8 cellular contexts compared by ENCODE assay signal in the genomic region with DNA sequence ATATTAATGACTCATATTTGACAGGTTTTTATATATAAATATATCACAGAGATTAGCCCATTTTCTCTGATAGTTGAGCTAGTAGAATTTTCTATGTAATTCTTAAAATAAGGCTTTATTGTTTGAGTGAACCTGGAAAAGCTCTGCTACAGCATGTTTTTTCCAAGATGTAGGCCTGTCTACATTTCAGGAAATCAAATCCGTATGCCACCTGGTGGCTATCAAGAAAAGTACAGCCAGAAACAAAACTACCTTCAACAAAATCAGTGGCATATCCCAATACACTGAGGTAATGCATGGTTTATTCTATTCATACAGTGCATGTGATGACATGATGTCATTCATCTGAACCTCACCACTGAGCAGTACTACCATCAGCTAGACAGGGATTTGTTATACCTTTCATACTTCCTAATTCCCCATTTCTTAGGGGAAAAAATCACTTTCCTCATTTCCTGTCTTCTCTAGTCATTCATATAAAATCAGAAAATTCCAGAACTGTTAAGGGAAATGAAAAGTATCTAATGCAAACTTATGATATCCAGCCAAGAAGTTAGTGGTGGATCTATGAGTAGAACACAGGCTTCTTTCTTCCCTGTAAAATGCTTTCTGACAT.
DNase-seq lines count a peak whose midpoint lies in the region; ATAC-seq and TF ChIP-seq lines count a peak whose summit lies in the region.

No MANE protein-coding gene starts in this region.

- TF ChIP-seq CTCF in cardiac fibroblast (IDR thresholded peaks at IDR 0.05; ENCODE audit: low read depth, low read length), result peak; percentile 70

- ATAC-seq in stimulated activated naive CD8-positive, alpha-beta T cell treated with anti-CD3 and anti-CD28 coated beads, Interleukin-15, amount 100 ng/mL, for 72 hours, result peak; percentile 50
- ATAC-seq in stimulated activated naive CD8-positive, alpha-beta T cell treated with anti-CD3 and anti-CD28 coated beads, Interleukin-15, Interleukin-2, amounts not matched to agents 100 U/mL and 50 U/mL, for 24 hours, result no peak
- peak; percentile 85 for ATAC-seq in HG02885 (IDR thresholded peaks at IDR 0.05; ENCODE audit: poor library complexity, unreplicated experiment)
- ATAC-seq in activated naive CD8-positive, alpha-beta T cell treated with anti-CD3 and anti-CD28 coated beads, Interleukin-2, amount 50 U/mL, for 24 hours, result no peak

- H3K4me3 ChIP-seq in cardiac fibroblast (replicated peaks in 1 of 2; ENCODE audit: low read depth in 2 of 2, low read length in 2 of 2), result no peak overlapping the region

- no peaks in the 10 kb centered on the region for H3K27me3 Mint-ChIP-seq in stimulated activated naive CD8-positive, alpha-beta T cell treated with anti-CD3 and anti-CD28 coated beads, Interleukin-15, amount 100 ng/mL, for 72 hours
- no peaks in the 10 kb centered on the region for H3K27me3 Mint-ChIP-seq in activated naive CD8-positive, alpha-beta T cell treated with anti-CD3 and anti-CD28 coated beads, Interleukin-2, amount 50 U/mL, for 24 hours

- no peaks in the 10 kb centered on the region for H3K9me3 Mint-ChIP-seq in stimulated activated naive CD8-positive, alpha-beta T cell treated with anti-CD3 and anti-CD28 coated beads, Interleukin-15, amount 100 ng/mL, for 72 hours
- H3K9me3 Mint-ChIP-seq in activated naive CD8-positive, alpha-beta T cell treated with anti-CD3 and anti-CD28 coated beads, Interleukin-2, amount 50 U/mL, for 24 hours, result no peaks in the 10 kb centered on the region

- no peak for DNase-seq in stimulated activated naive CD8-positive, alpha-beta T cell treated with anti-CD3 and anti-CD28 coated beads, Interleukin-15, amount 100 ng/mL, for 72 hours
- no peak for DNase-seq in stimulated activated naive CD8-positive, alpha-beta T cell treated with anti-CD3 and anti-CD28 coated beads, Interleukin-15, Interleukin-2, amounts not matched to agents 100 U/mL and 50 U/mL, for 24 hours
- DNase-seq in NCI-H2196 (lab: John Stamatoyannopoulos, UW; ENCODE audit: unreplicated experiment), result peak; percentile 22
- DNase-seq in cardiac fibroblast (ENCODE audit: low read depth in 2 of 2), result peak; percentile 66 to 68
- DNase-seq in left kidney (ENCODE audit: low read depth, low spot score), result peak; percentile 69
- DNase-seq in stimulated activated CD4-positive, alpha-beta T cell treated with anti-CD3 and anti-CD28 coated beads, Interleukin-4, amount 100 ng/mL, for 1 hour, result no peak
- no peak for DNase-seq in activated naive CD8-positive, alpha-beta T cell treated with anti-CD3 and anti-CD28 coated beads, Interleukin-2, amount 50 U/mL, for 24 hours

- H3K27ac Mint-ChIP-seq in stimulated activated naive CD8-positive, alpha-beta T cell treated with anti-CD3 and anti-CD28 coated beads, Interleukin-15, amount 100 ng/mL, for 72 hours, result no peak overlapping the region
- H3K27ac Mint-ChIP-seq in activated naive CD8-positive, alpha-beta T cell treated with anti-CD3 and anti-CD28 coated beads, Interleukin-2, amount 50 U/mL, for 24 hours, result no peak overlapping the region

- H3K4me3 Mint-ChIP-seq in stimulated activated naive CD8-positive, alpha-beta T cell treated with anti-CD3 and anti-CD28 coated beads, Interleukin-15, amount 100 ng/mL, for 72 hours, result no peak overlapping the region
- no peak overlapping the region for H3K4me3 Mint-ChIP-seq in activated naive CD8-positive, alpha-beta T cell treated with anti-CD3 and anti-CD28 coated beads, Interleukin-2, amount 50 U/mL, for 24 hours

- no peaks in the 10 kb centered on the region for H3K4me1 Mint-ChIP-seq in stimulated activated naive CD8-positive, alpha-beta T cell treated with anti-CD3 and anti-CD28 coated beads, Interleukin-15, amount 100 ng/mL, for 72 hours
- H3K4me1 Mint-ChIP-seq in activated naive CD8-positive, alpha-beta T cell treated with anti-CD3 and anti-CD28 coated beads, Interleukin-2, amount 50 U/mL, for 24 hours, result no peaks in the 10 kb centered on the region

- H3K36me3 Mint-ChIP-seq in activated naive CD8-positive, alpha-beta T cell treated with anti-CD3 and anti-CD28 coated beads, Interleukin-2, amount 50 U/mL, for 24 hours (ENCODE audit: low read depth), result no peaks in the 10 kb centered on the region

Comparison
In these comparisons a context has a peak if more than half of its experiments do, and no peak if none do; other contexts are left out.
1. ATAC-seq: peak in stimulated activated naive CD8-positive, alpha-beta T cell treated with anti-CD3 and anti-CD28 coated beads, Interleukin-15, amount 100 ng/mL, for 72 hours (single experiment) and HG02885 (single experiment); none in stimulated activated naive CD8-positive, alpha-beta T cell treated with anti-CD3 and anti-CD28 coated beads, Interleukin-15, Interleukin-2, amounts not matched to agents 100 U/mL and 50 U/mL, for 24 hours (single experiment) and activated naive CD8-positive, alpha-beta T cell treated with anti-CD3 and anti-CD28 coated beads, Interleukin-2, amount 50 U/mL, for 24 hours (single experiment).
2. DNase-seq: peak in NCI-H2196 (single experiment), cardiac fibroblast (2 of 2) and left kidney (single experiment); none in stimulated activated naive CD8-positive, alpha-beta T cell treated with anti-CD3 and anti-CD28 coated beads, Interleukin-15, amount 100 ng/mL, for 72 hours (0 of 2), stimulated activated naive CD8-positive, alpha-beta T cell treated with anti-CD3 and anti-CD28 coated beads, Interleukin-15, Interleukin-2, amounts not matched to agents 100 U/mL and 50 U/mL, for 24 hours (single experiment), stimulated activated CD4-positive, alpha-beta T cell treated with anti-CD3 and anti-CD28 coated beads, Interleukin-4, amount 100 ng/mL, for 1 hour (single experiment) and activated naive CD8-positive, alpha-beta T cell treated with anti-CD3 and anti-CD28 coated beads, Interleukin-2, amount 50 U/mL, for 24 hours (single experiment).